Comparison of ENCODE assay signal across 24 cellular contexts in genomic region chr9:15724006-15724405, GRCh38.
A peak's percentile ranks its signal among the peaks of the same experiment; 100 is the strongest.
DNase-seq lines count a peak whose midpoint lies in the region; ATAC-seq and TF ChIP-seq lines count a peak whose summit lies in the region.
"Had no signal": no experiment of that assay in that cellular context is flagged by ENCODE, and none has a peak within 500 bp of the region (broad histone marks: within the 10 kb centered on the region; RNA-seq: fewer than 3 reads in every experiment).

No MANE protein-coding gene starts in this region.

- H2BK20ac ChIP-seq in IMR-90 (ENCODE audit: low read depth, low read length): no peak overlapping the region

- no peaks in the 10 kb centered on the region for H4K20me1 ChIP-seq in IMR-90 (ENCODE audit: insufficient read depth, low read length)

- H2AFZ ChIP-seq in IMR-90 (replicated peaks; ENCODE audit: low read length, poor library complexity): no peak overlapping the region
- H2AFZ ChIP-seq: GM23338 had no signal

- CTCF ChIA-PET in IMR-90 (lab: Yijun Ruan, JAX): no interaction called here

- BruUV-seq in IMR-90 (replicated peaks; lab: Mats Ljungman, UMichigan): no TSS peak

- H3K4me2 ChIP-seq in IMR-90 (ENCODE audit: low read depth, low read length): no peak overlapping the region
- H3K4me2 ChIP-seq: GM23338 had no signal

- H2AK5ac ChIP-seq in IMR-90 (ENCODE audit: low read depth, low read length): no peak overlapping the region

- no peak overlapping the region for H4K5ac ChIP-seq in IMR-90 (ENCODE audit: low read depth, low read length)

- no peak overlapping the region for H2BK5ac ChIP-seq in IMR-90 (ENCODE audit: low read depth, low read length, poor library complexity, severe bottlenecking)

- H3K9me1 ChIP-seq in IMR-90 (ENCODE audit: insufficient read depth, low read length): no peaks in the 10 kb centered on the region

- POLR2A ChIA-PET in IMR-90 (lab: Charles Lee; ENCODE audit: unreplicated experiment): no interaction called here

- no peak overlapping the region for H3K23ac ChIP-seq in IMR-90 (ENCODE audit: low read depth, low read length)

- intact Hi-C loops in IMR-90 (cut with micrococcal nuclease): no loop called here

- H3K56ac ChIP-seq in IMR-90 (ENCODE audit: extremely low read depth, insufficient read depth, low read length): no peak overlapping the region

- no peak for TF ChIP-seq POLR2A in IMR-90 (IDR thresholded peaks at IDR 0.05; ENCODE audit: low read depth, low read length)

- no peak overlapping the region for H3K14ac ChIP-seq in IMR-90 (replicated peaks; ENCODE audit: low read depth, low read length)

- H2AK9ac ChIP-seq in IMR-90 (replicated peaks; ENCODE audit: low read depth, low read length, poor library complexity): no peak overlapping the region

- in situ Hi-C loops in IMR-90 (cut with MboI; ENCODE audit: low sequenced_read_pairs) (no loop called here), astrocyte of the spinal cord (cut with HindIII; ENCODE audit: low sequenced_read_pairs) (no loop called here)

- no peaks in the 10 kb centered on the region for H3K9me3 ChIP-seq in IMR-90 (ENCODE audit: control insufficient read depth, insufficient read depth, low read length)
- H3K9me3 ChIP-seq: ascending aorta, mucosa of descending colon, neutrophil, thoracic aorta had no signal

- H3K9ac ChIP-seq in IMR-90 (ENCODE audit: low read depth, low read length): no peak overlapping the region

- dilution Hi-C loops in IMR-90 (cut with HindIII; ENCODE audit: low sequenced_read_pairs, unreplicated experiment): no loop called here

- H3K79me1 ChIP-seq in IMR-90 (ENCODE audit: low read depth in 1 of 2, low read length in 2 of 2): no peaks in the 10 kb centered on the region

- TF ChIP-seq CTCF in IMR-90 (conservative IDR thresholded peaks at IDR 0.05; ENCODE audit: low read depth, low read length): no peak
- no peak for TF ChIP-seq CTCF in astrocyte of the spinal cord (IDR thresholded peaks at IDR 0.05; ENCODE audit: low read depth, low read length)

- H2BK120ac ChIP-seq in IMR-90 (ENCODE audit: low read depth, low read length): no peak overlapping the region

- H3K4me1 ChIP-seq in IMR-90 (ENCODE audit: control insufficient read depth, insufficient read depth, low read length): peaks cover 4% of the 10 kb centered on the region; the same call in 1 of the 2 replicates
- H3K4me1 ChIP-seq: ascending aorta had no signal

- H3K18ac ChIP-seq in IMR-90 (ENCODE audit: low read depth, low read length): no peak overlapping the region

- no peak overlapping the region for H3K4ac ChIP-seq in IMR-90 (ENCODE audit: low read depth, low read length)

- no peak overlapping the region for H3K27ac ChIP-seq in IMR-90 (ENCODE audit: insufficient read depth, low read length)
- H3K27ac ChIP-seq: ascending aorta, neutrophil, thoracic aorta, VCaP had no signal

- WGBS in IMR-90 (ENCODE audit: extremely low coverage in 2 of 2, insufficient read length in 1 of 2), 2 experiments: no CpG with 5 or more reads among the region's 1 CpG

- H3K27me3 ChIP-seq in IMR-90 (ENCODE audit: control insufficient read depth, insufficient read depth, low read length): no peaks in the 10 kb centered on the region
- H3K27me3 ChIP-seq: ascending aorta, neutrophil had no signal

- H4K91ac ChIP-seq in IMR-90 (ENCODE audit: insufficient read depth, low read depth, low read length): no peak overlapping the region

- H3K4me3 ChIP-seq in IMR-90 (ENCODE audit: insufficient read depth, low read depth, low read length) (no peak overlapping the region), astrocyte of the spinal cord (ENCODE audit: low read depth, low read length) (no peak overlapping the region)
- H3K4me3 ChIP-seq: ascending aorta, GM23338, mucosa of descending colon, thoracic aorta had no signal

- ATAC-seq in IMR-90 (ENCODE audit: low read depth): peak; percentile 65
- ATAC-seq in HG02763 (IDR thresholded peaks at IDR 0.05; ENCODE audit: unreplicated experiment): no peak
- ATAC-seq: GM23338; mucosa of descending colon; Right ventricle myocardium inferior; stimulated activated effector memory CD8-positive, alpha-beta T cell treated with anti-CD3 and anti-CD28 coated beads, Interleukin-12 subunit alpha, Interleukin-12 subunit beta, amount 100 ng/mL, for 72 hours had no signal

- no peaks in the 10 kb centered on the region for H3K36me3 ChIP-seq in IMR-90 (ENCODE audit: control insufficient read depth, insufficient read depth, low read length)
- H3K36me3 ChIP-seq: neutrophil, thoracic aorta had no signal

- no peak overlapping the region for H4K8ac ChIP-seq in IMR-90 (ENCODE audit: low read depth in 2 of 2, low read length in 2 of 2)

- no peak overlapping the region for H2BK15ac ChIP-seq in IMR-90 (ENCODE audit: low read depth, low read length)

- peak; percentile 4 for DNase-seq in AG08396 (ENCODE audit: low spot score)
- peak; percentile 65 for DNase-seq in IMR-90
- DNase-seq in astrocyte of the spinal cord (ENCODE audit: low read depth, low spot score): peak; percentile 88
- peak; percentile 79 for DNase-seq in iris pigment epithelial cell (ENCODE audit: low read depth)
- DNase-seq in kidney glomerular epithelial cell (lab: John Stamatoyannopoulos, UW): no peak
- DNase-seq in NCI-H2227 treated with DMSO at 0.1 percent for 48 hours (lab: John Stamatoyannopoulos, UW): no peak
- DNase-seq in DMS114 treated with DMSO at 0.1 percent for 48 hours (lab: John Stamatoyannopoulos, UW; ENCODE audit: unreplicated experiment): no peak
- DNase-seq: activated CD4-positive, alpha-beta memory T cell treated with anti-CD3 and anti-CD28 coated beads for 36 hours; activated naive CD4-positive, alpha-beta T cell treated with anti-CD3 and anti-CD28 coated beads for 36 hours; activated T-cell treated with anti-CD3 and anti-CD28 coated beads, Interleukin-2, amount 50 U/mL, for 1 hour; AML-193; glutamatergic neuron; mucosa of descending colon; NCI-H1105; NCI-H524 treated with DMSO at 0.1 percent for 48 hours; retina had no signal

- no peak for TF ChIP-seq RAD21 in IMR-90 (IDR thresholded peaks at IDR 0.05; ENCODE audit: low read length)

TF ChIP-seq in IMR-90, 13 proteins besides CTCF, POLR2A, EP300 and RAD21:
- TF ChIP-seq CEBPB (IDR thresholded peaks at IDR 0.05; ENCODE audit: low read depth, low read length) (no peak), CHD1 (IDR thresholded peaks at IDR 0.05; ENCODE audit: low read depth, low read length) (no peak), MAFK (IDR thresholded peaks at IDR 0.05; ENCODE audit: low read depth, low read length) (peak; percentile 93), NFE2L2 (IDR thresholded peaks at IDR 0.05; ENCODE audit: low read depth, low read length) (peak; percentile 27; the same call in 1 of the 2 replicates), MXI1 (IDR thresholded peaks at IDR 0.05; ENCODE audit: borderline replicate concordance, low read depth, low read length) (no peak), MAZ (IDR thresholded peaks at IDR 0.05; ENCODE audit: borderline replicate concordance, low read depth, low read length) (no peak), USF2 (IDR thresholded peaks at IDR 0.05; ENCODE audit: low read depth, low read length) (no peak), FOS (IDR thresholded peaks at IDR 0.05; ENCODE audit: low read depth, low read length) (no peak), SMC3 (IDR thresholded peaks at IDR 0.05; ENCODE audit: low read depth, low read length) (no peak)

Comparison
In these comparisons a context has a peak if more than half of its experiments do, and no peak if none do; other contexts are left out.
1. DNase-seq: peak in AG08396 (single experiment), IMR-90 (single experiment), astrocyte of the spinal cord (single experiment) and iris pigment epithelial cell (single experiment); none in kidney glomerular epithelial cell (single experiment), NCI-H2227 treated with DMSO at 0.1 percent for 48 hours (single experiment) and DMS114 treated with DMSO at 0.1 percent for 48 hours (single experiment).